17 cellular contexts compared by ENCODE assay signal in the genomic region with DNA sequence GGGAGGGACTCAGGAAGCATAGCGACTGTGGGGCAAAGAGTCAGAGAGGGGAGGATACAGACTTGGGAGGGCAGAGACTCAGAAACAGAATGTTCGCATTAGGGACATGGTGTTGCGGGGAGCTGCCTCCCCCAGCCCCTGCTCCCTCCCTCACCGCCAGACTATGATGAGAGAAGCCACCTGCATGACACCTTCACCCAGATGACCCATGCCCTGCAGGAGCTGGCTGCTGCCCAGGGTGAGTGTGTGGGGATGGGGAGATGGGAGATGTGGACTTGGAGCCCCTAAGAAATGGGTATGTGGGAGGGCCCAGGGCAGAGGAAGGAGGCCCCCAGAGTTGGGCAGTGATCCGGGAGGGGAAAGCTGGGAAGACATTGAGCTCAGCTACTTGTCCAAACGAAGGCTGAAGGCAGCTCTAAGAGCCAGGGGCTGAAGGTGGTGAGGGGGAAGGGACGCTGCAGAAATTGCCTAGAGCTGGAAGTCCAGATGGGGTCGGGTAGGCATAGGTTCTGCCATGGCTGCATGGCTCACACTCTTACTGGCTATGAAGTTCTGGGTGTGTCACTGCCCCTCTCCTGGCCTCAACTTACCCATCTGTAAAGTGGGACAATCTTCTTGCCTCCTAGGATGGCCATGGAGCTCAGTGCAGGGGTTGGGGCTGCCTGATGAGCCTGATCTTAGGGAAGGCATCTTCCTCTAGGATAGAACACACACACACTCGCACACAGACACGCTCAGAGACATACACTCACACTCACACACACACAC. TPM values are rescaled to one million over a fixed set of nuclear protein-coding genes. Genes with fewer than 3 reads are reported as not detected.
"Had no signal": no experiment of that assay in that cellular context is flagged by ENCODE, and none has a peak within 500 bp of the region (broad histone marks: within the 10 kb centered on the region; RNA-seq: fewer than 3 reads in every experiment).

No MANE protein-coding gene starts in this region.

- H3K36me3 ChIP-seq: prostate gland, right lobe of liver had no signal

- H3K36me3 Mint-ChIP-seq: activated naive CD4-positive, alpha-beta T cell treated with anti-CD3 and anti-CD28 coated beads, Interleukin-2, amount 10 ng/mL, durations not matched to agents 7 days and 5 days; stimulated activated effector memory CD8-positive, alpha-beta T cell treated with anti-CD3 and anti-CD28 coated beads, Interleukin-12 subunit alpha, Interleukin-12 subunit beta, amount 100 ng/mL, for 72 hours had no signal

- H3K9me3 Mint-ChIP-seq: activated CD8-positive, alpha-beta T cell treated with anti-CD3 and anti-CD28 coated beads for 36 hours; activated naive CD4-positive, alpha-beta T cell treated with anti-CD3 and anti-CD28 coated beads, Interleukin-2, amount 10 ng/mL, durations not matched to agents 7 days and 5 days; activated T-helper 2 cell treated with anti-CD3 and anti-CD28 coated beads, Interferon-gamma antibody, Interleukin-2, Interleukin-4, amounts not matched to agents 10 μg/mL and 5 μg/mL and 100 μg/mL, durations not matched to agents 14 hours and 24 hours and 36 hours; dendritic cell treated with granulocyte-macrophage colony-stimulating factor and Interleukin-4, amounts not matched to agents 40 ng/mL and 50 ng/mL, for 4 days; effector memory CD8-positive, alpha-beta T cell; stimulated activated effector memory CD8-positive, alpha-beta T cell treated with anti-CD3 and anti-CD28 coated beads, Interleukin-12 subunit alpha, Interleukin-12 subunit beta, amount 100 ng/mL, for 72 hours had no signal

- H3K4me1 ChIP-seq: right lobe of liver had no signal

- H3K27ac ChIP-seq: prostate gland, right lobe of liver, upper lobe of right lung had no signal

- ATAC-seq: activated CD8-positive, alpha-beta T cell treated with anti-CD3 and anti-CD28 coated beads for 36 hours; effector memory CD8-positive, alpha-beta T cell; right lobe of liver; stimulated activated effector memory CD8-positive, alpha-beta T cell treated with anti-CD3 and anti-CD28 coated beads, Interleukin-12 subunit alpha, Interleukin-12 subunit beta, amount 100 ng/mL, for 72 hours; upper lobe of right lung had no signal

- DNase-seq: activated CD8-positive, alpha-beta T cell treated with anti-CD3 and anti-CD28 coated beads for 36 hours; activated naive CD4-positive, alpha-beta T cell treated with anti-CD3 and anti-CD28 coated beads, Interleukin-2, amount 10 ng/mL, durations not matched to agents 7 days and 5 days; central memory CD4-positive, alpha-beta T cell; effector memory CD8-positive, alpha-beta T cell; hypothalamus; kidney glomerular epithelial cell; nucleus accumbens; substantia nigra; T-helper 9 cell; upper lobe of right lung had no signal

- H3K4me3 Mint-ChIP-seq: activated CD8-positive, alpha-beta T cell treated with anti-CD3 and anti-CD28 coated beads for 36 hours; activated naive CD4-positive, alpha-beta T cell treated with anti-CD3 and anti-CD28 coated beads, Interleukin-2, amount 10 ng/mL, durations not matched to agents 7 days and 5 days; dendritic cell treated with granulocyte-macrophage colony-stimulating factor and Interleukin-4, amounts not matched to agents 40 ng/mL and 50 ng/mL, for 4 days; effector memory CD8-positive, alpha-beta T cell; stimulated activated effector memory CD8-positive, alpha-beta T cell treated with anti-CD3 and anti-CD28 coated beads, Interleukin-12 subunit alpha, Interleukin-12 subunit beta, amount 100 ng/mL, for 72 hours had no signal

- H3K27me3 ChIP-seq: right lobe of liver, upper lobe of right lung had no signal

- H3K9me3 ChIP-seq: prostate gland, right lobe of liver, upper lobe of right lung had no signal

- H3K27me3 Mint-ChIP-seq: activated CD8-positive, alpha-beta T cell treated with anti-CD3 and anti-CD28 coated beads for 36 hours had no signal

- H3K4me3 ChIP-seq: prostate gland, right lobe of liver, upper lobe of right lung had no signal

- H3K27ac Mint-ChIP-seq: activated CD8-positive, alpha-beta T cell treated with anti-CD3 and anti-CD28 coated beads for 36 hours; activated naive CD4-positive, alpha-beta T cell treated with anti-CD3 and anti-CD28 coated beads, Interleukin-2, amount 10 ng/mL, durations not matched to agents 7 days and 5 days; activated T-helper 2 cell treated with anti-CD3 and anti-CD28 coated beads, Interferon-gamma antibody, Interleukin-2, Interleukin-4, amounts not matched to agents 10 μg/mL and 5 μg/mL and 100 μg/mL, durations not matched to agents 14 hours and 24 hours and 36 hours; dendritic cell treated with granulocyte-macrophage colony-stimulating factor and Interleukin-4, amounts not matched to agents 40 ng/mL and 50 ng/mL, for 4 days; effector memory CD8-positive, alpha-beta T cell; stimulated activated effector memory CD8-positive, alpha-beta T cell treated with anti-CD3 and anti-CD28 coated beads, Interleukin-12 subunit alpha, Interleukin-12 subunit beta, amount 100 ng/mL, for 72 hours had no signal

RNA-seq across cellular contexts. Expression of a gene that starts 29.3 kb away (rescaled TPM):
- total RNA-seq: activated CD8-positive, alpha-beta T cell treated with anti-CD3 and anti-CD28 coated beads for 36 hours; activated T-helper 2 cell treated with anti-CD3 and anti-CD28 coated beads, Interferon-gamma antibody, Interleukin-2, Interleukin-4, amounts not matched to agents 10 μg/mL and 5 μg/mL and 100 μg/mL, durations not matched to agents 14 hours and 24 hours and 36 hours; right lobe of liver had no signal

RNA-seq across cellular contexts. Expression of a gene that starts 47.9 kb away (rescaled TPM):
- total RNA-seq: activated CD8-positive, alpha-beta T cell treated with anti-CD3 and anti-CD28 coated beads for 36 hours; activated T-helper 2 cell treated with anti-CD3 and anti-CD28 coated beads, Interferon-gamma antibody, Interleukin-2, Interleukin-4, amounts not matched to agents 10 μg/mL and 5 μg/mL and 100 μg/mL, durations not matched to agents 14 hours and 24 hours and 36 hours; epithelial cell of proximal tubule; myocyte had no signal

RNA-seq across cellular contexts. Expression of a gene that starts 57.2 kb away (rescaled TPM):
- total RNA-seq: activated CD8-positive, alpha-beta T cell treated with anti-CD3 and anti-CD28 coated beads for 36 hours; activated T-helper 2 cell treated with anti-CD3 and anti-CD28 coated beads, Interferon-gamma antibody, Interleukin-2, Interleukin-4, amounts not matched to agents 10 μg/mL and 5 μg/mL and 100 μg/mL, durations not matched to agents 14 hours and 24 hours and 36 hours; epithelial cell of proximal tubule had no signal
